Comparison of ENCODE assay signal across 15 cellular contexts in genomic region chr10:74913321-74913980, GRCh38.
DNase-seq lines count a peak whose midpoint lies in the region; ATAC-seq and TF ChIP-seq lines count a peak whose summit lies in the region.
"Had no signal": no experiment of that assay in that cellular context is flagged by ENCODE, and none has a peak within 500 bp of the region (broad histone marks: within the 10 kb centered on the region; RNA-seq: fewer than 3 reads in every experiment).

No MANE protein-coding gene starts in this region.

- no peaks in the 10 kb centered on the region for H3K27me3 ChIP-seq in mucosa of stomach (ENCODE audit: control insufficient read depth, insufficient read depth, low read length)
- H3K27me3 ChIP-seq: body of pancreas, right atrium auricular region had no signal

- no peak for DNase-seq in GM12864 (ENCODE audit: low read depth)
- DNase-seq in T-helper 2 cell treated with Interferon-gamma antibody and Interleukin-4, amounts not matched to agents 5 μg/mL and 100 μg/mL, for 36 hours (ENCODE audit: low spot score), result no peak
- no peak for DNase-seq in Ammon's horn (ENCODE audit: low spot score)
- DNase-seq in NCI-H226, result no peak
- DNase-seq: COR-L47; effector memory CD4-positive, alpha-beta T cell; left cardiac atrium; NCI-H524 treated with DMSO at 0.1 percent for 48 hours had no signal

- ATAC-seq in GM21723 (IDR thresholded peaks at IDR 0.05; ENCODE audit: unreplicated experiment) (peak; percentile 53), GM18519 (IDR thresholded peaks at IDR 0.05; ENCODE audit: low FRiP score, unreplicated experiment) (no peak)
- ATAC-seq: body of pancreas, left cardiac atrium, Right ventricle myocardium inferior had no signal

- H3K4me3 ChIP-seq in GM12864 (ENCODE audit: low read depth, low read length), result peak overlapping the region; percentile 19; the same call in 1 of the 2 replicates
- no peak overlapping the region for H3K4me3 ChIP-seq in mucosa of stomach (ENCODE audit: low read length)
- H3K4me3 ChIP-seq: body of pancreas, right atrium auricular region had no signal

- H3K9me3 Mint-ChIP-seq in T-helper 2 cell treated with Interferon-gamma antibody and Interleukin-4, amounts not matched to agents 5 μg/mL and 100 μg/mL, for 36 hours, result no peaks in the 10 kb centered on the region

- TF ChIP-seq CTCF in GM12864 (IDR thresholded peaks at IDR 0.05; ENCODE audit: low read depth, low read length, missing control alignments), result no peak

- H3K27me3 Mint-ChIP-seq in T-helper 2 cell treated with Interferon-gamma antibody and Interleukin-4, amounts not matched to agents 5 μg/mL and 100 μg/mL, for 36 hours (ENCODE audit: low read depth), result no peaks in the 10 kb centered on the region
- H3K27me3 Mint-ChIP-seq: IgD-negative memory B cell had no signal

- no peaks in the 10 kb centered on the region for H3K36me3 ChIP-seq in mucosa of stomach (ENCODE audit: control insufficient read depth, insufficient read depth, low read length)
- H3K36me3 ChIP-seq: right atrium auricular region had no signal

- H3K4me1 Mint-ChIP-seq in T-helper 2 cell treated with Interferon-gamma antibody and Interleukin-4, amounts not matched to agents 5 μg/mL and 100 μg/mL, for 36 hours (ENCODE audit: low read depth), result peaks cover 19% of the 10 kb centered on the region

- H3K4me1 ChIP-seq in mucosa of stomach (ENCODE audit: control insufficient read depth, insufficient read depth, low read length), result peaks cover 23% of the 10 kb centered on the region

- no peaks in the 10 kb centered on the region for H3K9me3 ChIP-seq in mucosa of stomach (ENCODE audit: control insufficient read depth, low read length)
- H3K9me3 ChIP-seq: body of pancreas, right atrium auricular region had no signal

- H3K27ac Mint-ChIP-seq in T-helper 2 cell treated with Interferon-gamma antibody and Interleukin-4, amounts not matched to agents 5 μg/mL and 100 μg/mL, for 36 hours, result no peak overlapping the region
- H3K27ac Mint-ChIP-seq: IgD-negative memory B cell had no signal

- H3K4me3 Mint-ChIP-seq in T-helper 2 cell treated with Interferon-gamma antibody and Interleukin-4, amounts not matched to agents 5 μg/mL and 100 μg/mL, for 36 hours, result peak overlapping the region; percentile 41

- peaks cover 4% of the 10 kb centered on the region for H3K36me3 Mint-ChIP-seq in T-helper 2 cell treated with Interferon-gamma antibody and Interleukin-4, amounts not matched to agents 5 μg/mL and 100 μg/mL, for 36 hours (ENCODE audit: low read depth)

- H3K9ac ChIP-seq in mucosa of stomach (ENCODE audit: low read length), result peak overlapping the region; percentile 45
